In genomic region chr3:73292241-73292640, GRCh38 we compare ENCODE assay signal across 14 cellular contexts.
A peak's percentile ranks its signal among the peaks of the same experiment; 100 is the strongest.
DNase-seq lines count a peak whose midpoint lies in the region; ATAC-seq and TF ChIP-seq lines count a peak whose summit lies in the region.
"Had no signal": no experiment of that assay in that cellular context is flagged by ENCODE, and none has a peak within 500 bp of the region (broad histone marks: within the 10 kb centered on the region; RNA-seq: fewer than 3 reads in every experiment).

No MANE protein-coding gene starts in this region.

- peaks cover 31% of the 10 kb centered on the region for H3K27me3 Mint-ChIP-seq in chondrocyte (ENCODE audit: low read depth)
- H3K27me3 Mint-ChIP-seq: CD4-positive, CD25-positive, alpha-beta regulatory T cell had no signal

- in situ Hi-C loops in G401 (cut with HindIII; ENCODE audit: low sequenced_read_pairs) = no loop called here

- no peak overlapping the region for H3K4me3 Mint-ChIP-seq in chondrocyte (ENCODE audit: unreplicated experiment)
- H3K4me3 Mint-ChIP-seq: CD4-positive, CD25-positive, alpha-beta regulatory T cell had no signal

- TF ChIP-seq CTCF in chondrocyte (IDR thresholded peaks at IDR 0.05) = no peak

- no peak overlapping the region for H3K27ac Mint-ChIP-seq in chondrocyte (ENCODE audit: unreplicated experiment)

- no peaks in the 10 kb centered on the region for H3K9me3 Mint-ChIP-seq in chondrocyte (ENCODE audit: low read depth)

- H3K4me1 Mint-ChIP-seq in chondrocyte (ENCODE audit: low read depth) = no peaks in the 10 kb centered on the region
- H3K4me1 Mint-ChIP-seq: CD4-positive, CD25-positive, alpha-beta regulatory T cell had no signal

- DNase-seq in NCI-H748 (lab: John Stamatoyannopoulos, UW; ENCODE audit: unreplicated experiment) = peak; percentile 44
- no peak for DNase-seq in NCI-H748 treated with DMSO at 0.1 percent for 48 hours (lab: John Stamatoyannopoulos, UW)
- DNase-seq in NCI-H1092 treated with DMSO at 0.1 percent for 48 hours (lab: John Stamatoyannopoulos, UW) = peak; percentile 40
- peak; percentile 59 for DNase-seq in astrocyte of the hippocampus (ENCODE audit: low read depth, low spot score)
- DNase-seq in G401 (ENCODE audit: low spot score) = no peak
- DNase-seq in chondrocyte (ENCODE audit: low spot score) = no peak
- DNase-seq: CD4-positive, CD25-positive, alpha-beta regulatory T cell; DND-41; H7; Kasumi-1; NCI-H2081 treated with DMSO at 0.1 percent for 48 hours; T-helper 1 cell had no signal

- H3K36me3 Mint-ChIP-seq in chondrocyte (ENCODE audit: low read depth) = no peaks in the 10 kb centered on the region
- H3K36me3 Mint-ChIP-seq: CD4-positive, CD25-positive, alpha-beta regulatory T cell had no signal

- no peak for ATAC-seq in SK-N-SH treated with all-trans-retinoic acid at 6 μM for 48 hours
- ATAC-seq: Panc1 had no signal

TF ChIP-seq in SK-N-SH treated with all-trans-retinoic acid at 6 μM for 48 hours, 23 proteins besides CTCF, POLR2A, EP300 and RAD21:
- TF ChIP-seq BACH2 (CRISPR knock-in tag; IDR thresholded peaks at IDR 0.05; ENCODE audit: borderline replicate concordance) = no peak
- no peak for TF ChIP-seq POU6F1 (CRISPR knock-in tag; IDR thresholded peaks at IDR 0.05; ENCODE audit: borderline replicate concordance, low read depth)
- no peak for TF ChIP-seq CREB5 (CRISPR knock-in tag; IDR thresholded peaks at IDR 0.05; ENCODE audit: low read depth)
- TF ChIP-seq GLIS3 (CRISPR knock-in tag; IDR thresholded peaks at IDR 0.05) = no peak

Comparison
In these comparisons a context has a peak if more than half of its experiments do, and no peak if none do; other contexts are left out.
1. DNase-seq: peak in NCI-H748 (single experiment), NCI-H1092 treated with DMSO at 0.1 percent for 48 hours (single experiment) and astrocyte of the hippocampus (single experiment); none in NCI-H748 treated with DMSO at 0.1 percent for 48 hours (single experiment), G401 (single experiment) and chondrocyte (single experiment).